ENCODE assay signal across 1 cellular context in the genomic region with DNA sequence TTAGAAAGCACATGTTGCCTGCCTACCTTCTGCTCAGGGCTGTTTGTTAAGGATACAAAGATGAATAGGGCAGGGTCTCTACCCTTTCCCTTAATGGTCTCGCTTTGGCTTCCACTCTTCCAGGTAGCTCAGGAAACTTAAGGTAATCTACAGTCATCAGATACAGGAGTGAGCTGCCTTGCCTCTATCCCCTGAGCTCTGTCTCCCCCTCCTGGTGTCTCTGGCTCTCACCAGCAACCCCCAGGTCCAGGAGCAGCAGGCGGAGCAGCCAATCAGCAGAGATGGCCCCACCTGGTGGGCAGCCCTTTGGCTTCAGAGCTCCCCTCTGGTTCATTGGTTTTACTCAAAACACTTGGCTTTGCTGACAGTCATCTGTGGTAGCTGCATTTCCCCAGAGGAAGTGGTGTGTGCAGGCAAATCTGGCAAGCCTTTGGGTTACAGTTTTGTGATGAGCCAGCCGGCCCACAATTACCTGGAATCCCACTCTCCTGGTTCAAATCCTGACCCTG.
TF ChIP-seq lines count a peak whose summit lies in the region.

No MANE protein-coding gene starts in this region.

TF ChIP-seq in K562, 482 proteins besides CTCF, POLR2A, EP300 and RAD21 (continued from another document):
- TF ChIP-seq, protein P1, sequence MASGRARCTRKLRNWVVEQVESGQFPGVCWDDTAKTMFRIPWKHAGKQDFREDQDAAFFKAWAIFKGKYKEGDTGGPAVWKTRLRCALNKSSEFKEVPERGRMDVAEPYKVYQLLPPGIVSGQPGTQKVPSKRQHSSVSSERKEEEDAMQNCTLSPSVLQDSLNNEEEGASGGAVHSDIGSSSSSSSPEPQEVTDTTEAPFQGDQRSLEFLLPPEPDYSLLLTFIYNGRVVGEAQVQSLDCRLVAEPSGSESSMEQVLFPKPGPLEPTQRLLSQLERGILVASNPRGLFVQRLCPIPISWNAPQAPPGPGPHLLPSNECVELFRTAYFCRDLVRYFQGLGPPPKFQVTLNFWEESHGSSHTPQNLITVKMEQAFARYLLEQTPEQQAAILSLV (tag; IDR thresholded peaks at IDR 0.05): peak; percentile 38; the same call in 1 of the 2 replicates
- 0 out of 4 replicates have a peak, but pooled peaks have one; percentile 8 to 59 for TF ChIP-seq TEAD1 (CRISPR knock-in tag; IDR thresholded peaks at IDR 0.05)
- TF ChIP-seq JUN (IDR thresholded peaks at IDR 0.05; ENCODE audit: borderline replicate concordance, low read depth, low read length): peak; percentile 75; the same call in 1 of the 2 replicates
- TF ChIP-seq JUN (CRISPR knock-in tag; IDR thresholded peaks at IDR 0.05; ENCODE audit: borderline replicate concordance): no peak
- peak; percentile 99 for TF ChIP-seq ARID2 (IDR thresholded peaks at IDR 0.05)
- TF ChIP-seq CXXC5 (CRISPR knock-in tag; IDR thresholded peaks at IDR 0.05): peak; percentile 30; the same call in 1 of the 2 replicates
- no peak for TF ChIP-seq ILF3 (IDR thresholded peaks at IDR 0.05; ENCODE audit: borderline replicate concordance)
- no peak for TF ChIP-seq ZNF280A (IDR thresholded peaks at IDR 0.05; ENCODE audit: low read depth, partially characterized antibody)
- TF ChIP-seq TFAM (CRISPR knock-in tag; conservative IDR thresholded peaks at IDR 0.05): no peak
- TF ChIP-seq, protein P2, sequence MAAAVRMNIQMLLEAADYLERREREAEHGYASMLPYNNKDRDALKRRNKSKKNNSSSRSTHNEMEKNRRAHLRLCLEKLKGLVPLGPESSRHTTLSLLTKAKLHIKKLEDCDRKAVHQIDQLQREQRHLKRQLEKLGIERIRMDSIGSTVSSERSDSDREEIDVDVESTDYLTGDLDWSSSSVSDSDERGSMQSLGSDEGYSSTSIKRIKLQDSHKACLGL (CRISPR knock-in tag; IDR thresholded peaks at IDR 0.05; ENCODE audit: borderline replicate concordance, poor library complexity, severe bottlenecking): no peak
- no peak for TF ChIP-seq ZNF766 (CRISPR knock-in tag; conservative IDR thresholded peaks at IDR 0.05)
- TF ChIP-seq L3MBTL2 (IDR thresholded peaks at IDR 0.05): peak; percentile 51
- no peak for TF ChIP-seq ZC3H4 (CRISPR knock-in tag; IDR thresholded peaks at IDR 0.05; ENCODE audit: borderline replicate concordance)
- TF ChIP-seq SMC3 (conservative IDR thresholded peaks at IDR 0.05; ENCODE audit: insufficient read depth, low read depth, low read length): peak; percentile 99
